Comparison of ENCODE assay signal across 23 cellular contexts in genomic region chr7:28700084-28700483, GRCh38.
A peak's percentile ranks its signal among the peaks of the same experiment; 100 is the strongest.
DNase-seq lines count a peak whose midpoint lies in the region; ATAC-seq and TF ChIP-seq lines count a peak whose summit lies in the region.
"Had no signal": no experiment of that assay in that cellular context is flagged by ENCODE, and none has a peak within 500 bp of the region (broad histone marks: within the 10 kb centered on the region; RNA-seq: fewer than 3 reads in every experiment).

No MANE protein-coding gene starts in this region.

- H3K36me3 ChIP-seq in SK-N-SH (replicated peaks in 1 of 2; ENCODE audit: control insufficient read depth in 1 of 2, insufficient read depth in 2 of 2, low read length in 1 of 2) (no peaks in the 10 kb centered on the region), muscle layer of colon (ENCODE audit: insufficient read depth, low read length) (no peaks in the 10 kb centered on the region), tibial artery (no peaks in the 10 kb centered on the region)
- H3K36me3 ChIP-seq: esophagus muscularis mucosa, gastroesophageal sphincter, Peyer's patch had no signal

- H3K9ac ChIP-seq in SK-N-SH (peak overlapping the region; percentile 9; the same call in 1 of the 2 replicates), muscle layer of colon (ENCODE audit: low read length) (no peak overlapping the region)

- H3K4me1 ChIP-seq in SK-N-SH (ENCODE audit: control insufficient read depth in 1 of 2, insufficient read depth in 2 of 2, low read depth in 1 of 2, low read length in 1 of 2), result peaks cover 14 to 20% of the 10 kb centered on the region in 2 experiments
- peaks cover 30% of the 10 kb centered on the region for H3K4me1 ChIP-seq in muscle layer of colon (ENCODE audit: insufficient read depth, low read length)
- peaks cover 0 to 40% (median 14%) of the 10 kb centered on the region in 4 donors for H3K4me1 ChIP-seq in tibial artery
- H3K4me1 ChIP-seq: Caco-2, Peyer's patch had no signal

- H2AFZ ChIP-seq in SK-N-SH (ENCODE audit: low read depth), result no peak overlapping the region; the same call in 1 of the 2 replicates

- peaks cover 7% of the 10 kb centered on the region for H3K79me2 ChIP-seq in SK-N-SH (ENCODE audit: insufficient read depth)

- TF ChIP-seq CTCF in SK-N-SH (IDR thresholded peaks at IDR 0.05), result no peak
- no peak for TF ChIP-seq CTCF in tibial artery (IDR thresholded peaks at IDR 0.05)

- 77% methylated on average over 8 of the region's 8 CpGs for WGBS in SK-N-SH (ENCODE audit: low lambda C conversion rate)

- H3F3A ChIP-seq in SK-N-SH (replicated peaks; ENCODE audit: insufficient read depth), result peaks cover 12% of the 10 kb centered on the region

- intact Hi-C loops in tibial artery (cut with DNase I; ENCODE audit: low total_unique reads), result no loop called here

- no peak for TF ChIP-seq RAD21 in SK-N-SH (IDR thresholded peaks at IDR 0.05; ENCODE audit: low read length)

- H3K4me3 ChIP-seq in SK-N-SH (ENCODE audit: low read depth in 2 of 2, low read length in 1 of 2), result no peak overlapping the region
- H3K4me3 ChIP-seq in muscle layer of colon (ENCODE audit: low read depth in 1 of 2, low read length in 2 of 2), result no peak overlapping the region
- H3K4me3 ChIP-seq in tibial artery, result no peak overlapping the region
- H3K4me3 ChIP-seq: esophagus muscularis mucosa, gastroesophageal sphincter, Peyer's patch had no signal

- H3K4me2 ChIP-seq in SK-N-SH, result 0 out of 2 replicates have a peak overlapping the region, but pooled peaks have one; percentile 10

- no peaks in the 10 kb centered on the region for H3K9me2 ChIP-seq in SK-N-SH

- CTCF ChIA-PET in SK-N-SH (lab: Yijun Ruan, JAX), result interaction anchor here (0.7 to 1.4 kb wide), 4 partner anchors 8 to 154 kb away, joined by 3 to 5 read pairs (median 3); no protein-coding TSS in a partner anchor

- H3K9me3 ChIP-seq in SK-N-SH (no peaks in the 10 kb centered on the region), muscle layer of colon (ENCODE audit: low read length) (no peaks in the 10 kb centered on the region), tibial artery (no peaks in the 10 kb centered on the region)
- H3K9me3 ChIP-seq: Caco-2, esophagus muscularis mucosa, gastroesophageal sphincter, neutrophil, Peyer's patch had no signal

- H4K20me1 ChIP-seq in SK-N-SH (ENCODE audit: insufficient read depth), result no peaks in the 10 kb centered on the region

- no peak for TF ChIP-seq EP300 in SK-N-SH (IDR thresholded peaks at IDR 0.05; ENCODE audit: borderline replicate concordance in 1 of 2, low read depth in 1 of 2, low read length in 1 of 2)

- H3K27ac ChIP-seq in SK-N-SH (ENCODE audit: low read depth in 2 of 2, low read length in 1 of 2), result peak overlapping the region in 1 of 2 experiments; percentile 61; a peak in 2 of 4 replicates
- peak overlapping the region; percentile 21 for H3K27ac ChIP-seq in muscle layer of colon (ENCODE audit: low read depth, low read length)
- peak overlapping the region; percentile 2 to 50 for H3K27ac ChIP-seq in tibial artery
- H3K27ac ChIP-seq: HL-60, neutrophil, Peyer's patch had no signal

- DNase-seq in NCI-H748 (lab: John Stamatoyannopoulos, UW; ENCODE audit: unreplicated experiment) (peak; percentile 63), NCI-H748 treated with DMSO at 0.1 percent for 48 hours (lab: John Stamatoyannopoulos, UW) (no peak), SK-N-SH (no peak), tibial artery (no peak), NCI-H82 (lab: John Stamatoyannopoulos, UW) (no peak)
- DNase-seq in activated CD4-positive, alpha-beta T cell treated with anti-CD3 and anti-CD28 coated beads, Interleukin-2, amount 50 U/mL, for 4 hours, result no peak
- DNase-seq: activated CD8-positive, alpha-beta T cell treated with anti-CD3 and anti-CD28 coated beads for 36 hours; activated naive CD4-positive, alpha-beta T cell; amygdala; Caco-2; cerebellar nuclear complex; effector memory CD4-positive, alpha-beta T cell; NCI-H1417 treated with DMSO at 0.1 percent for 48 hours; NCI-H345; Peyer's patch; stimulated activated CD4-positive, alpha-beta T cell treated with anti-CD3 and anti-CD28 coated beads, Interleukin-4, amount 100 ng/mL, for 4 hours had no signal

- no peak for ATAC-seq in HG02840 (IDR thresholded peaks at IDR 0.05; ENCODE audit: low FRiP score, unreplicated experiment)
- ATAC-seq: activated CD8-positive, alpha-beta T cell treated with anti-CD3 and anti-CD28 coated beads for 36 hours; gastroesophageal sphincter; HCT116 had no signal

- no peaks in the 10 kb centered on the region for H3K27me3 ChIP-seq in SK-N-SH (ENCODE audit: insufficient read depth)
- no peaks in the 10 kb centered on the region for H3K27me3 ChIP-seq in muscle layer of colon (ENCODE audit: control insufficient read depth in 1 of 2, insufficient read depth in 2 of 2, low read length in 2 of 2)
- no peaks in the 10 kb centered on the region for H3K27me3 ChIP-seq in tibial artery
- H3K27me3 ChIP-seq: esophagus muscularis mucosa, gastroesophageal sphincter, neutrophil, Peyer's patch had no signal

- POLR2A ChIA-PET in SK-N-SH (lab: Yijun Ruan, JAX), result no interaction called here

TF ChIP-seq in SK-N-SH, 30 proteins besides CTCF, POLR2A, EP300 and RAD21:
- no peak for TF ChIP-seq PBX3 (IDR thresholded peaks at IDR 0.05)
- TF ChIP-seq MAX (IDR thresholded peaks at IDR 0.05; ENCODE audit: low read depth), result no peak
- no peak for TF ChIP-seq ZBTB33 (IDR thresholded peaks at IDR 0.05; ENCODE audit: borderline replicate concordance, low read depth)
- no peak for TF ChIP-seq ELF1 (IDR thresholded peaks at IDR 0.05)
- no peak for TF ChIP-seq RCOR1 (IDR thresholded peaks at IDR 0.05; ENCODE audit: low read length)
- TF ChIP-seq USF2 (IDR thresholded peaks at IDR 0.05; ENCODE audit: borderline replicate concordance, low read depth, low read length), result no peak
- TF ChIP-seq IRF3 (IDR thresholded peaks at IDR 0.05; ENCODE audit: low read depth, low read length), result no peak
TF ChIP-seq in SK-N-SH: peak in this region for 0.
